In genomic region chr22:50199836-50200332, GRCh38 we compare ENCODE assay signal across 6 cellular contexts.
DNase-seq lines count a peak whose midpoint lies in the region; ATAC-seq and TF ChIP-seq lines count a peak whose summit lies in the region.

No MANE protein-coding gene starts in this region.

- H3K9me2 ChIP-seq in SU-DHL-6 (replicated peaks; ENCODE audit: insufficient read depth, low read length), result no peaks in the 10 kb centered on the region

- peak overlapping the region; percentile 88 for H3K4me2 ChIP-seq in SU-DHL-6 (ENCODE audit: low read depth, low read length, poor library complexity, severe bottlenecking)

- DNase-seq in GM12864 (ENCODE audit: low read depth) (no peak), iPS-NIHi7 (ENCODE audit: extremely low spot score) (peak; percentile 70), SW 1271 (lab: John Stamatoyannopoulos, UW) (no peak), NCI-H524 treated with DMSO at 0.1 percent for 48 hours (lab: John Stamatoyannopoulos, UW) (no peak)

- TF ChIP-seq CTCF in GM12864 (IDR thresholded peaks at IDR 0.05; ENCODE audit: low read depth, low read length, missing control alignments) (no peak), SU-DHL-6 (IDR thresholded peaks at IDR 0.05; ENCODE audit: insufficient read depth, low read length, poor library complexity, severe bottlenecking) (no peak)

- no peaks in the 10 kb centered on the region for H3K9me3 ChIP-seq in SU-DHL-6 (ENCODE audit: insufficient read depth, low read length)

- peaks cover 12% of the 10 kb centered on the region; the same call in 1 of the 2 replicates for H3K36me3 ChIP-seq in SU-DHL-6 (ENCODE audit: low read length)

- H3K4me3 ChIP-seq in GM12864 (ENCODE audit: low read depth, low read length) (peak overlapping the region; percentile 83), SU-DHL-6 (ENCODE audit: insufficient read depth, low read length, poor library complexity, severe bottlenecking) (peak overlapping the region; percentile 66)

- ATAC-seq in GM21526 (IDR thresholded peaks at IDR 0.05; ENCODE audit: low FRiP score, unreplicated experiment), result no peak

- no peaks in the 10 kb centered on the region for H4K20me1 ChIP-seq in SU-DHL-6 (ENCODE audit: low read depth, low read length)

- no peaks in the 10 kb centered on the region for H3K27me3 ChIP-seq in SU-DHL-6 (ENCODE audit: low read length)

- H3F3A ChIP-seq in SU-DHL-6 (ENCODE audit: insufficient read depth), result peaks cover 23% of the 10 kb centered on the region

- H3K27ac ChIP-seq in SU-DHL-6 (ENCODE audit: low read depth, low read length), result peak overlapping the region; percentile 81

- peak overlapping the region; percentile 95 for H3K9ac ChIP-seq in SU-DHL-6 (ENCODE audit: low read length)

- peaks cover 36% of the 10 kb centered on the region for H3K79me2 ChIP-seq in SU-DHL-6 (ENCODE audit: insufficient read depth, low read length)

- no peak overlapping the region for H2AFZ ChIP-seq in SU-DHL-6 (ENCODE audit: low read depth, low read length, severe bottlenecking)
